21 cellular contexts compared by ENCODE assay signal in genomic region chr4:163988391-163988790, GRCh38.
DNase-seq lines count a peak whose midpoint lies in the region; TF ChIP-seq lines count a peak whose summit lies in the region.
"Had no signal": no experiment of that assay in that cellular context is flagged by ENCODE, and none has a peak within 500 bp of the region (broad histone marks: within the 10 kb centered on the region; RNA-seq: fewer than 3 reads in every experiment).

No MANE protein-coding gene starts in this region.

- H3K9me3 ChIP-seq in WERI-Rb-1 (ENCODE audit: severe bottlenecking) (no peaks in the 10 kb centered on the region), adrenal gland (replicated peaks in 1 of 3) (no peaks in the 10 kb centered on the region)
- H3K9me3 ChIP-seq: SJSA1 had no signal

- H3K36me3 Mint-ChIP-seq in glutamatergic neuron (ENCODE audit: unreplicated experiment) (no peaks in the 10 kb centered on the region), type B pancreatic cell (no peaks in the 10 kb centered on the region)
- H3K36me3 Mint-ChIP-seq: CD4-positive, alpha-beta memory T cell; T-cell had no signal

- TF ChIP-seq POLR2A in adrenal gland (IDR thresholded peaks at IDR 0.05): no peak

- H3K27me3 Mint-ChIP-seq in glutamatergic neuron (ENCODE audit: unreplicated experiment): no peaks in the 10 kb centered on the region
- H3K27me3 Mint-ChIP-seq in type B pancreatic cell: peaks cover 4% of the 10 kb centered on the region
- H3K27me3 Mint-ChIP-seq: T-cell had no signal

- H3K4me3 ChIP-seq in WERI-Rb-1 (ENCODE audit: low read depth, low read length) (peak overlapping the region; percentile 37), adrenal gland (no peak overlapping the region)
- H3K4me3 ChIP-seq: PC-9, SJSA1 had no signal

- peak; percentile 36 for DNase-seq in NCI-H69 (lab: John Stamatoyannopoulos, UW)
- DNase-seq in WERI-Rb-1: peak; percentile 63
- no peak for DNase-seq in glutamatergic neuron
- no peak for DNase-seq in type B pancreatic cell (ENCODE audit: extremely low spot score, unreplicated experiment)
- DNase-seq in EL: no peak
- no peak for DNase-seq in adrenal gland
- DNase-seq in NCI-H510A treated with DMSO at 0.1 percent for 48 hours (lab: John Stamatoyannopoulos, UW): no peak
- DNase-seq: CD4-positive, alpha-beta memory T cell; COR-L47; DMS 273 treated with DMSO at 0.1 percent for 48 hours; DMS79; IMR-90; KG1; MM.1S; NCI-H2029; NCI-H2227 treated with DMSO at 0.1 percent for 48 hours; PC-9; Right ventricle myocardium superior; T-cell had no signal

- peaks cover 18% of the 10 kb centered on the region for H3K4me1 Mint-ChIP-seq in glutamatergic neuron (ENCODE audit: low read depth, unreplicated experiment)
- peaks cover 4% of the 10 kb centered on the region for H3K4me1 Mint-ChIP-seq in type B pancreatic cell (ENCODE audit: unreplicated experiment)
- H3K4me1 Mint-ChIP-seq: CD4-positive, alpha-beta memory T cell; T-cell had no signal

- peak overlapping the region; percentile 7 for H3K27ac Mint-ChIP-seq in glutamatergic neuron (ENCODE audit: unreplicated experiment)
- H3K27ac Mint-ChIP-seq in type B pancreatic cell: no peak overlapping the region
- H3K27ac Mint-ChIP-seq: T-cell had no signal

- intact Hi-C loops in adrenal gland (cut with DNase I): no loop called here

- peak overlapping the region; percentile 84 for H3K27ac ChIP-seq in WERI-Rb-1
- H3K27ac ChIP-seq in adrenal gland: no peak overlapping the region
- H3K27ac ChIP-seq: PC-9, SJSA1 had no signal

- H3K4me1 ChIP-seq in adrenal gland (replicated peaks in 1 of 2): no peaks in the 10 kb centered on the region
- H3K4me1 ChIP-seq: SJSA1 had no signal

- H3K27me3 ChIP-seq in WERI-Rb-1 (ENCODE audit: insufficient read depth, low read depth, severe bottlenecking): no peaks in the 10 kb centered on the region
- no peaks in the 10 kb centered on the region for H3K27me3 ChIP-seq in adrenal gland
- H3K27me3 ChIP-seq: SJSA1 had no signal

- peaks cover 3% of the 10 kb centered on the region for H3K9me3 Mint-ChIP-seq in glutamatergic neuron (ENCODE audit: unreplicated experiment)
- no peaks in the 10 kb centered on the region for H3K9me3 Mint-ChIP-seq in type B pancreatic cell
- H3K9me3 Mint-ChIP-seq: H9, T-cell had no signal

- 68 to 78% (median 73%) methylated on average over 5 of the region's 5 CpGs for WGBS in adrenal gland, 4 donors

- H3K4me3 Mint-ChIP-seq in glutamatergic neuron (ENCODE audit: unreplicated experiment) (no peak overlapping the region), type B pancreatic cell (peak overlapping the region; percentile 19)
- H3K4me3 Mint-ChIP-seq: CD4-positive, alpha-beta memory T cell; H9; T-cell had no signal

- TF ChIP-seq CTCF in WERI-Rb-1 (IDR thresholded peaks at IDR 0.05; ENCODE audit: low read depth, low read length) (no peak), glutamatergic neuron (IDR thresholded peaks at IDR 0.05; ENCODE audit: partially characterized antibody, unreplicated experiment) (no peak), type B pancreatic cell (conservative IDR thresholded peaks at IDR 0.05) (no peak), adrenal gland (IDR thresholded peaks at IDR 0.05) (no peak)

- no peaks in the 10 kb centered on the region for H3K36me3 ChIP-seq in WERI-Rb-1
- H3K36me3 ChIP-seq in adrenal gland (replicated peaks in 1 of 2): no peaks in the 10 kb centered on the region
- H3K36me3 ChIP-seq: SJSA1 had no signal

Comparison
In these comparisons a context has a peak if more than half of its experiments do, and no peak if none do; other contexts are left out.
1. DNase-seq: peak in NCI-H69 (single experiment) and WERI-Rb-1 (single experiment); none in glutamatergic neuron (single experiment), type B pancreatic cell (single experiment), EL (single experiment), adrenal gland (0 of 7) and NCI-H510A treated with DMSO at 0.1 percent for 48 hours (single experiment).